Comparison of ENCODE assay signal across 1 cellular context in the genomic region with DNA sequence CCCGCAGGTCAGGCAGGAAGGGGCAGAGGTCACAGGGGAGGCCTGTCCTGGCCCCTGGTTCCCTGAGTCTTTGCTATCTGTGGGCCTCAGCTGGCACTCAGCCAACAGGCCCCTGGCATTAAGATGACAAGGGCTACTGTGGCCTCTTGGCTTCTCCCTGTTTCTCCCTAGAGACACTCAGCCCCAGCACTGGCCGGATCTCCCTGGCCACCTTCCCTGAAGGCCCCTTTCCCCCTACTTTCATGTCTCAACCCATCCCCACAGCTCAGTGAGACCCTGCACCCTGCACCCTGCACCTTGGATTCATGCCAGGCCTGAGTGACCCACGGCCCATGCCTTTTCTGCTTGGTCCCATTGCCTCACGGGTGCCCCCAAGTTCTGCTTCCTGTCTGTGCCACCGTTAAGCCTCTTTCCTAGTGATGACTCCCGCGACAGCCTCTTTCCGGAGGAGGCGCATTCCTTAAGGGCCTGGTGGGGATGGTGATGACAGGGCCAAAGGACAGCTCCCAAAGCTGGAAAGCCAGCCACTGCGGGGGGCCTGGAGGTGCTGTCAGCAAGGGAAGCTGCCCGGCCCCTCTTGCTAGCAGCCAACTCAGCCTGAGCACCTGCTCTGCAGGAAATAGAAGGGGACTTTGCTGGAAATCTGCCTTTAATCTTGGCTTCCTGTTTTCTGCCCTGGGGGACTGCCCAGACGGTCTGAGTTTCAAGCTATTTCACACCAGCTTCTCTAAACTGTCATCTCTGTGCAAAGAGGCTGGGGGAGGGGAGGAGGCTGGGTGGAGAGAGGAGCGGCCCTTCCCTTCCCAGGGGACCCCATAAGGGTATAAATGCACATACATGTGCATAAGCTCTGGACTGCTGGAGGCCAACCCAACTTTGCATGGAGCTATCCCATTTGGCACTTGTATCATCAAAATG.
TF ChIP-seq lines count a peak whose summit lies in the region.

No MANE protein-coding gene starts in this region.

TF ChIP-seq in HepG2, 621 proteins besides CTCF, POLR2A, EP300 and RAD21 (continued from another document):
- TF ChIP-seq, protein P1, sequence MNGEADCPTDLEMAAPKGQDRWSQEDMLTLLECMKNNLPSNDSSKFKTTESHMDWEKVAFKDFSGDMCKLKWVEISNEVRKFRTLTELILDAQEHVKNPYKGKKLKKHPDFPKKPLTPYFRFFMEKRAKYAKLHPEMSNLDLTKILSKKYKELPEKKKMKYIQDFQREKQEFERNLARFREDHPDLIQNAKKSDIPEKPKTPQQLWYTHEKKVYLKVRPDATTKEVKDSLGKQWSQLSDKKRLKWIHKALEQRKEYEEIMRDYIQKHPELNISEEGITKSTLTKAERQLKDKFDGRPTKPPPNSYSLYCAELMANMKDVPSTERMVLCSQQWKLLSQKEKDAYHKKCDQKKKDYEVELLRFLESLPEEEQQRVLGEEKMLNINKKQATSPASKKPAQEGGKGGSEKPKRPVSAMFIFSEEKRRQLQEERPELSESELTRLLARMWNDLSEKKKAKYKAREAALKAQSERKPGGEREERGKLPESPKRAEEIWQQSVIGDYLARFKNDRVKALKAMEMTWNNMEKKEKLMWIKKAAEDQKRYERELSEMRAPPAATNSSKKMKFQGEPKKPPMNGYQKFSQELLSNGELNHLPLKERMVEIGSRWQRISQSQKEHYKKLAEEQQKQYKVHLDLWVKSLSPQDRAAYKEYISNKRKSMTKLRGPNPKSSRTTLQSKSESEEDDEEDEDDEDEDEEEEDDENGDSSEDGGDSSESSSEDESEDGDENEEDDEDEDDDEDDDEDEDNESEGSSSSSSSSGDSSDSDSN (CRISPR knock-in tag; IDR thresholded peaks at IDR 0.05), result peak; percentile 36; the same call in 1 of the 2 replicates
- no peak for TF ChIP-seq ZNF143 (CRISPR knock-in tag; IDR thresholded peaks at IDR 0.05)
- TF ChIP-seq ZNF703 (CRISPR knock-in tag; IDR thresholded peaks at IDR 0.05; ENCODE audit: borderline replicate concordance), result no peak
- TF ChIP-seq MIXL1 (CRISPR knock-in tag; IDR thresholded peaks at IDR 0.05), result no peak
- TF ChIP-seq, protein P2, sequence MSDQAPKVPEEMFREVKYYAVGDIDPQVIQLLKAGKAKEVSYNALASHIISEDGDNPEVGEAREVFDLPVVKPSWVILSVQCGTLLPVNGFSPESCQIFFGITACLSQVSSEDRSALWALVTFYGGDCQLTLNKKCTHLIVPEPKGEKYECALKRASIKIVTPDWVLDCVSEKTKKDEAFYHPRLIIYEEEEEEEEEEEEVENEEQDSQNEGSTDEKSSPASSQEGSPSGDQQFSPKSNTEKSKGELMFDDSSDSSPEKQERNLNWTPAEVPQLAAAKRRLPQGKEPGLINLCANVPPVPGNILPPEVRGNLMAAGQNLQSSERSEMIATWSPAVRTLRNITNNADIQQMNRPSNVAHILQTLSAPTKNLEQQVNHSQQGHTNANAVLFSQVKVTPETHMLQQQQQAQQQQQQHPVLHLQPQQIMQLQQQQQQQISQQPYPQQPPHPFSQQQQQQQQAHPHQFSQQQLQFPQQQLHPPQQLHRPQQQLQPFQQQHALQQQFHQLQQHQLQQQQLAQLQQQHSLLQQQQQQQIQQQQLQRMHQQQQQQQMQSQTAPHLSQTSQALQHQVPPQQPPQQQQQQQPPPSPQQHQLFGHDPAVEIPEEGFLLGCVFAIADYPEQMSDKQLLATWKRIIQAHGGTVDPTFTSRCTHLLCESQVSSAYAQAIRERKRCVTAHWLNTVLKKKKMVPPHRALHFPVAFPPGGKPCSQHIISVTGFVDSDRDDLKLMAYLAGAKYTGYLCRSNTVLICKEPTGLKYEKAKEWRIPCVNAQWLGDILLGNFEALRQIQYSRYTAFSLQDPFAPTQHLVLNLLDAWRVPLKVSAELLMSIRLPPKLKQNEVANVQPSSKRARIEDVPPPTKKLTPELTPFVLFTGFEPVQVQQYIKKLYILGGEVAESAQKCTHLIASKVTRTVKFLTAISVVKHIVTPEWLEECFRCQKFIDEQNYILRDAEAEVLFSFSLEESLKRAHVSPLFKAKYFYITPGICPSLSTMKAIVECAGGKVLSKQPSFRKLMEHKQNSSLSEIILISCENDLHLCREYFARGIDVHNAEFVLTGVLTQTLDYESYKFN (CRISPR knock-in tag; conservative IDR thresholded peaks at IDR 0.05), result 0 out of 2 replicates have a peak, but pooled peaks have one; percentile 35
- TF ChIP-seq SSRP1 (CRISPR knock-in tag; IDR thresholded peaks at IDR 0.05), result no peak
- TF ChIP-seq, protein P3, sequence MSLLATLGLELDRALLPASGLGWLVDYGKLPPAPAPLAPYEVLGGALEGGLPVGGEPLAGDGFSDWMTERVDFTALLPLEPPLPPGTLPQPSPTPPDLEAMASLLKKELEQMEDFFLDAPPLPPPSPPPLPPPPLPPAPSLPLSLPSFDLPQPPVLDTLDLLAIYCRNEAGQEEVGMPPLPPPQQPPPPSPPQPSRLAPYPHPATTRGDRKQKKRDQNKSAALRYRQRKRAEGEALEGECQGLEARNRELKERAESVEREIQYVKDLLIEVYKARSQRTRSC (CRISPR knock-in tag; IDR thresholded peaks at IDR 0.05; ENCODE audit: low read depth), result no peak
